ENCODE assay signal across 8 cellular contexts in genomic region chrX:7194606-7195005, GRCh38.
"Had no signal": no experiment of that assay in that cellular context is flagged by ENCODE, and none has a peak within 500 bp of the region (broad histone marks: within the 10 kb centered on the region; RNA-seq: fewer than 3 reads in every experiment).

No MANE protein-coding gene starts in this region.

- ATAC-seq: GM12878 had no signal

- FAIRE-seq: G401.6, GM12878, GM12891, GM12892, GM18507, GM19239 had no signal

- H3K4me3 ChIP-seq: GM12878 had no signal

- DNase-seq: GDM1, GF-D8 had no signal
